2 cellular contexts compared by ENCODE assay signal in the genomic region with DNA sequence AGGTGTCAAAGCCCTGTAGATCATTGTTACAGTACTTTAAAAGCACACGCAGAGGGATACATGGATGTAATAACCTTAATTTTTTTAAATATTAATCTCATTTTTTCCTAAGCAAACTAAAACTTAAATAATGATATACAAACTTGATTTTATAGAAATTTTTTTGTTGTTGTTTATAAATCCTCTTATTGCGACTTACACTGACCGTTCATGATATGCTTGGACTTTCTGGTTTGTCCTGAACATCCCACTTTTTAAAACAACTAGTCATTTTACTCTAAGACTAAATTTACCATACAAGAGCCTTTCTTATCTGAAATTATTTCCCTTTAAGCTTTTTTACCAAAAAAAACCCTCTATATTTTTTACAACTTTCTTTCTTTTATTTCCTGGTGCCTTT.
TF ChIP-seq lines count a peak whose summit lies in the region.

No MANE protein-coding gene starts in this region.

TF ChIP-seq in A549, 52 proteins besides CTCF, POLR2A, EP300 and RAD21:
- TF ChIP-seq SMC3 (IDR thresholded peaks at IDR 0.05): no peak
- peak; percentile 79 for TF ChIP-seq ZFP36 (IDR thresholded peaks at IDR 0.05; ENCODE audit: borderline replicate concordance, partially characterized antibody)
TF ChIP-seq in A549: peak in this region for 1.

TF ChIP-seq in GM23338, 12 proteins besides CTCF, POLR2A, EP300 and RAD21:
- no peak for TF ChIP-seq EZH2 (IDR thresholded peaks at IDR 0.05; ENCODE audit: low read depth, unreplicated experiment)
- TF ChIP-seq ZNF331 (CRISPR knock-in tag; IDR thresholded peaks at IDR 0.05; ENCODE audit: low read depth): no peak
- TF ChIP-seq, protein P1, sequence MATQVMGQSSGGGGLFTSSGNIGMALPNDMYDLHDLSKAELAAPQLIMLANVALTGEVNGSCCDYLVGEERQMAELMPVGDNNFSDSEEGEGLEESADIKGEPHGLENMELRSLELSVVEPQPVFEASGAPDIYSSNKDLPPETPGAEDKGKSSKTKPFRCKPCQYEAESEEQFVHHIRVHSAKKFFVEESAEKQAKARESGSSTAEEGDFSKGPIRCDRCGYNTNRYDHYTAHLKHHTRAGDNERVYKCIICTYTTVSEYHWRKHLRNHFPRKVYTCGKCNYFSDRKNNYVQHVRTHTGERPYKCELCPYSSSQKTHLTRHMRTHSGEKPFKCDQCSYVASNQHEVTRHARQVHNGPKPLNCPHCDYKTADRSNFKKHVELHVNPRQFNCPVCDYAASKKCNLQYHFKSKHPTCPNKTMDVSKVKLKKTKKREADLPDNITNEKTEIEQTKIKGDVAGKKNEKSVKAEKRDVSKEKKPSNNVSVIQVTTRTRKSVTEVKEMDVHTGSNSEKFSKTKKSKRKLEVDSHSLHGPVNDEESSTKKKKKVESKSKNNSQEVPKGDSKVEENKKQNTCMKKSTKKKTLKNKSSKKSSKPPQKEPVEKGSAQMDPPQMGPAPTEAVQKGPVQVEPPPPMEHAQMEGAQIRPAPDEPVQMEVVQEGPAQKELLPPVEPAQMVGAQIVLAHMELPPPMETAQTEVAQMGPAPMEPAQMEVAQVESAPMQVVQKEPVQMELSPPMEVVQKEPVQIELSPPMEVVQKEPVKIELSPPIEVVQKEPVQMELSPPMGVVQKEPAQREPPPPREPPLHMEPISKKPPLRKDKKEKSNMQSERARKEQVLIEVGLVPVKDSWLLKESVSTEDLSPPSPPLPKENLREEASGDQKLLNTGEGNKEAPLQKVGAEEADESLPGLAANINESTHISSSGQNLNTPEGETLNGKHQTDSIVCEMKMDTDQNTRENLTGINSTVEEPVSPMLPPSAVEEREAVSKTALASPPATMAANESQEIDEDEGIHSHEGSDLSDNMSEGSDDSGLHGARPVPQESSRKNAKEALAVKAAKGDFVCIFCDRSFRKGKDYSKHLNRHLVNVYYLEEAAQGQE (IDR thresholded peaks at IDR 0.05; ENCODE audit: unreplicated experiment): no peak
